ENCODE assay signal across 1 cellular context in the genomic region with DNA sequence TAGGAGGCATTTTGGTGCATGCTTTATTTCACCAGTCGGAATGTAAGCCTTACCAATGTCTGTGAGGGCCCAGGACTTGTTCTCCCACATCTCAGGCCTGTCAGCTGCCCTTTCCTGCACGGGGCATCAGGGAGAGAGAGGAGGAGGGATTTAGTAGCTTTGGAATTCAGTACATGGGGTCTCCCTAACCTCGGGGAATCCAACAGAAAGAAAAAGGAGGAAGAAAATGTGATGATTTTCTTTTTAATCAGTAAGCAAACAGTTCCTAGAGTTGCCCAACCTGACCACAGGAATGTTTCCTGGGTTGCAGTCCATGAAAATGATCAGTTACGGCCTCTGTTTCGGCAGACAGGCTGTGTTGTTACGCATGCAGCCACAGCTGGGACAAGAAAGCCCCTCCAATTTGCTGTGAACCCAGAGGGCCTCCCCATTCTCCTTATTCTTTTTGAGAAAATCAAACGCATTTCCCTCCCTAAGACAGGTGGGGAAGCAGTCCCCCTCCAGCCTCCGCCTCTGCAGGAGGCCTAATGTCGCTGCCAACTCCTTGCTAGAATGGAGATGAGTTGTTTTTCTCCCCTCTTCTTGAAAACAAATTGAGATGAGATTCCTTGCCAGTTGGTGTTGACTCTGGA.
TF ChIP-seq lines count a peak whose summit lies in the region.

No MANE protein-coding gene starts in this region.

TF ChIP-seq in HepG2, 621 proteins besides CTCF, POLR2A, EP300 and RAD21 (continued from another document and continues in another):
- TF ChIP-seq RXRA (CRISPR knock-in tag; IDR thresholded peaks at IDR 0.05) (peak; percentile 83; the same call in 1 of the 2 replicates), ZBTB10 (CRISPR knock-in tag; IDR thresholded peaks at IDR 0.05; ENCODE audit: borderline replicate concordance) (peak; percentile 78; the same call in 1 of the 2 replicates), TCF7 (IDR thresholded peaks at IDR 0.05; ENCODE audit: low read depth) (peak; percentile 75), HMGA1 (CRISPR knock-in tag; conservative IDR thresholded peaks at IDR 0.05) (no peak), RXRB (CRISPR knock-in tag; IDR thresholded peaks at IDR 0.05; ENCODE audit: borderline replicate concordance) (peak; percentile 96), ZFX (CRISPR knock-in tag; IDR thresholded peaks at IDR 0.05; ENCODE audit: low read depth) (peak; percentile 66), SP1 (IDR thresholded peaks at IDR 0.05) (no peak), SP1 (CRISPR knock-in tag; IDR thresholded peaks at IDR 0.05) (no peak), FOXA3 (CRISPR knock-in tag; IDR thresholded peaks at IDR 0.05) (peak; percentile 89), ZXDC (CRISPR knock-in tag; IDR thresholded peaks at IDR 0.05) (no peak), HNF4G (IDR thresholded peaks at IDR 0.05; ENCODE audit: borderline replicate concordance, low read depth, low read length) (peak; percentile 75; the same call in 1 of the 2 replicates), HNF4G (CRISPR knock-in tag; IDR thresholded peaks at IDR 0.05; ENCODE audit: borderline replicate concordance, low read depth) (peak; percentile 15; the same call in 1 of the 2 replicates), HDAC1 (CRISPR knock-in tag; IDR thresholded peaks at IDR 0.05) (peak; percentile 66; the same call in 1 of the 2 replicates), IRF2 (CRISPR knock-in tag; IDR thresholded peaks at IDR 0.05) (peak; percentile 92), ZNF674 (CRISPR knock-in tag; IDR thresholded peaks at IDR 0.05; ENCODE audit: low read depth) (no peak), POLR2AphosphoS5 (IDR thresholded peaks at IDR 0.05; ENCODE audit: low read depth, low read length) (peak; percentile 38; the same call in 1 of the 2 replicates), BRD4 (CRISPR knock-in tag; IDR thresholded peaks at IDR 0.05) (no peak), HOXD1 (CRISPR knock-in tag; IDR thresholded peaks at IDR 0.05) (0 out of 2 replicates have a peak, but pooled peaks have one; percentile 83), RFXAP (CRISPR knock-in tag; IDR thresholded peaks at IDR 0.05; ENCODE audit: borderline replicate concordance) (no peak; the same call in 1 of the 2 replicates), AKAP8 (CRISPR knock-in tag; IDR thresholded peaks at IDR 0.05) (peak; percentile 57; the same call in 1 of the 2 replicates), SNAI1 (CRISPR knock-in tag; IDR thresholded peaks at IDR 0.05; ENCODE audit: borderline replicate concordance) (peak; percentile 46; the same call in 1 of the 2 replicates), ZNF557 (CRISPR knock-in tag; IDR thresholded peaks at IDR 0.05) (peak; percentile 24; the same call in 1 of the 2 replicates), JUND (CRISPR knock-in tag; IDR thresholded peaks at IDR 0.05) (peak; percentile 40), KDM3A (CRISPR knock-in tag; IDR thresholded peaks at IDR 0.05; ENCODE audit: low read depth) (peak; percentile 95), ZIK1 (CRISPR knock-in tag; IDR thresholded peaks at IDR 0.05; ENCODE audit: borderline replicate concordance, low read depth) (no peak), KLF13 (CRISPR knock-in tag; IDR thresholded peaks at IDR 0.05) (no peak), NONO (IDR thresholded peaks at IDR 0.05) (no peak), NONO (CRISPR knock-in tag; conservative IDR thresholded peaks at IDR 0.05) (no peak; the same call in 1 of the 2 replicates), ZNF160 (CRISPR knock-in tag; IDR thresholded peaks at IDR 0.05) (0 out of 2 replicates have a peak, but pooled peaks have one; percentile 40), SAP130 (CRISPR knock-in tag; IDR thresholded peaks at IDR 0.05; ENCODE audit: low read depth) (peak; percentile 92), RERE (CRISPR knock-in tag; IDR thresholded peaks at IDR 0.05; ENCODE audit: low read depth) (peak; percentile 87)
- TF ChIP-seq, protein P1, sequence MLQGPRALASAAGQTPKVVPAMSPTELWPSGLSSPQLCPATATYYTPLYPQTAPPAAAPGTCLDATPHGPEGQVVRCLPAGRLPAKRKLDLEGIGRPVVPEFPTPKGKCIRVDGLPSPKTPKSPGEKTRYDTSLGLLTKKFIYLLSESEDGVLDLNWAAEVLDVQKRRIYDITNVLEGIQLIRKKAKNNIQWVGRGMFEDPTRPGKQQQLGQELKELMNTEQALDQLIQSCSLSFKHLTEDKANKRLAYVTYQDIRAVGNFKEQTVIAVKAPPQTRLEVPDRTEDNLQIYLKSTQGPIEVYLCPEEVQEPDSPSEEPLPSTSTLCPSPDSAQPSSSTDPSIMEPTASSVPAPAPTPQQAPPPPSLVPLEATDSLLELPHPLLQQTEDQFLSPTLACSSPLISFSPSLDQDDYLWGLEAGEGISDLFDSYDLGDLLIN (CRISPR knock-in tag; IDR thresholded peaks at IDR 0.05; ENCODE audit: borderline replicate concordance) = no peak
- TF ChIP-seq, protein P2, sequence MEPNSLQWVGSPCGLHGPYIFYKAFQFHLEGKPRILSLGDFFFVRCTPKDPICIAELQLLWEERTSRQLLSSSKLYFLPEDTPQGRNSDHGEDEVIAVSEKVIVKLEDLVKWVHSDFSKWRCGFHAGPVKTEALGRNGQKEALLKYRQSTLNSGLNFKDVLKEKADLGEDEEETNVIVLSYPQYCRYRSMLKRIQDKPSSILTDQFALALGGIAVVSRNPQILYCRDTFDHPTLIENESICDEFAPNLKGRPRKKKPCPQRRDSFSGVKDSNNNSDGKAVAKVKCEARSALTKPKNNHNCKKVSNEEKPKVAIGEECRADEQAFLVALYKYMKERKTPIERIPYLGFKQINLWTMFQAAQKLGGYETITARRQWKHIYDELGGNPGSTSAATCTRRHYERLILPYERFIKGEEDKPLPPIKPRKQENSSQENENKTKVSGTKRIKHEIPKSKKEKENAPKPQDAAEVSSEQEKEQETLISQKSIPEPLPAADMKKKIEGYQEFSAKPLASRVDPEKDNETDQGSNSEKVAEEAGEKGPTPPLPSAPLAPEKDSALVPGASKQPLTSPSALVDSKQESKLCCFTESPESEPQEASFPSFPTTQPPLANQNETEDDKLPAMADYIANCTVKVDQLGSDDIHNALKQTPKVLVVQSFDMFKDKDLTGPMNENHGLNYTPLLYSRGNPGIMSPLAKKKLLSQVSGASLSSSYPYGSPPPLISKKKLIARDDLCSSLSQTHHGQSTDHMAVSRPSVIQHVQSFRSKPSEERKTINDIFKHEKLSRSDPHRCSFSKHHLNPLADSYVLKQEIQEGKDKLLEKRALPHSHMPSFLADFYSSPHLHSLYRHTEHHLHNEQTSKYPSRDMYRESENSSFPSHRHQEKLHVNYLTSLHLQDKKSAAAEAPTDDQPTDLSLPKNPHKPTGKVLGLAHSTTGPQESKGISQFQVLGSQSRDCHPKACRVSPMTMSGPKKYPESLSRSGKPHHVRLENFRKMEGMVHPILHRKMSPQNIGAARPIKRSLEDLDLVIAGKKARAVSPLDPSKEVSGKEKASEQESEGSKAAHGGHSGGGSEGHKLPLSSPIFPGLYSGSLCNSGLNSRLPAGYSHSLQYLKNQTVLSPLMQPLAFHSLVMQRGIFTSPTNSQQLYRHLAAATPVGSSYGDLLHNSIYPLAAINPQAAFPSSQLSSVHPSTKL (CRISPR knock-in tag; IDR thresholded peaks at IDR 0.05) = peak; percentile 98
- TF ChIP-seq, protein P3, sequence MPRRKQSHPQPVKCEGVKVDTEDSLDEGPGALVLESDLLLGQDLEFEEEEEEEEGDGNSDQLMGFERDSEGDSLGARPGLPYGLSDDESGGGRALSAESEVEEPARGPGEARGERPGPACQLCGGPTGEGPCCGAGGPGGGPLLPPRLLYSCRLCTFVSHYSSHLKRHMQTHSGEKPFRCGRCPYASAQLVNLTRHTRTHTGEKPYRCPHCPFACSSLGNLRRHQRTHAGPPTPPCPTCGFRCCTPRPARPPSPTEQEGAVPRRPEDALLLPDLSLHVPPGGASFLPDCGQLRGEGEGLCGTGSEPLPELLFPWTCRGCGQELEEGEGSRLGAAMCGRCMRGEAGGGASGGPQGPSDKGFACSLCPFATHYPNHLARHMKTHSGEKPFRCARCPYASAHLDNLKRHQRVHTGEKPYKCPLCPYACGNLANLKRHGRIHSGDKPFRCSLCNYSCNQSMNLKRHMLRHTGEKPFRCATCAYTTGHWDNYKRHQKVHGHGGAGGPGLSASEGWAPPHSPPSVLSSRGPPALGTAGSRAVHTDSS (CRISPR knock-in tag; conservative IDR thresholded peaks at IDR 0.05) = no peak
- TF ChIP-seq, protein P4, sequence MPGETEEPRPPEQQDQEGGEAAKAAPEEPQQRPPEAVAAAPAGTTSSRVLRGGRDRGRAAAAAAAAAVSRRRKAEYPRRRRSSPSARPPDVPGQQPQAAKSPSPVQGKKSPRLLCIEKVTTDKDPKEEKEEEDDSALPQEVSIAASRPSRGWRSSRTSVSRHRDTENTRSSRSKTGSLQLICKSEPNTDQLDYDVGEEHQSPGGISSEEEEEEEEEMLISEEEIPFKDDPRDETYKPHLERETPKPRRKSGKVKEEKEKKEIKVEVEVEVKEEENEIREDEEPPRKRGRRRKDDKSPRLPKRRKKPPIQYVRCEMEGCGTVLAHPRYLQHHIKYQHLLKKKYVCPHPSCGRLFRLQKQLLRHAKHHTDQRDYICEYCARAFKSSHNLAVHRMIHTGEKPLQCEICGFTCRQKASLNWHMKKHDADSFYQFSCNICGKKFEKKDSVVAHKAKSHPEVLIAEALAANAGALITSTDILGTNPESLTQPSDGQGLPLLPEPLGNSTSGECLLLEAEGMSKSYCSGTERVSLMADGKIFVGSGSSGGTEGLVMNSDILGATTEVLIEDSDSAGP (CRISPR knock-in tag; IDR thresholded peaks at IDR 0.05; ENCODE audit: borderline replicate concordance) = peak; percentile 42; the same call in 1 of the 2 replicates
- TF ChIP-seq, protein P5, sequence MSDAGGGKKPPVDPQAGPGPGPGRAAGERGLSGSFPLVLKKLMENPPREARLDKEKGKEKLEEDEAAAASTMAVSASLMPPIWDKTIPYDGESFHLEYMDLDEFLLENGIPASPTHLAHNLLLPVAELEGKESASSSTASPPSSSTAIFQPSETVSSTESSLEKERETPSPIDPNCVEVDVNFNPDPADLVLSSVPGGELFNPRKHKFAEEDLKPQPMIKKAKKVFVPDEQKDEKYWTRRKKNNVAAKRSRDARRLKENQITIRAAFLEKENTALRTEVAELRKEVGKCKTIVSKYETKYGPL (CRISPR knock-in tag; IDR thresholded peaks at IDR 0.05) = 0 out of 2 replicates have a peak, but pooled peaks have one; percentile 67
